Comparison of ENCODE assay signal across 1 cellular context in genomic region chr19:3556978-3557460, GRCh38.
TF ChIP-seq lines count a peak whose summit lies in the region.

No MANE protein-coding gene starts in this region.

TF ChIP-seq in HepG2, 621 proteins besides CTCF, POLR2A, EP300 and RAD21 (continued from another document and continues in another):
- no peak for TF ChIP-seq SIX1 (CRISPR knock-in tag; IDR thresholded peaks at IDR 0.05; ENCODE audit: borderline replicate concordance)
- TF ChIP-seq ZNF230 (CRISPR knock-in tag; IDR thresholded peaks at IDR 0.05): 0 out of 2 replicates have a peak, but pooled peaks have one; percentile 3
- TF ChIP-seq ZNF12 (CRISPR knock-in tag; IDR thresholded peaks at IDR 0.05): no peak
- TF ChIP-seq SP5 (CRISPR knock-in tag; IDR thresholded peaks at IDR 0.05; ENCODE audit: borderline replicate concordance, low read depth): no peak
- no peak for TF ChIP-seq RBAK (CRISPR knock-in tag; IDR thresholded peaks at IDR 0.05)
- TF ChIP-seq BATF2 (CRISPR knock-in tag; IDR thresholded peaks at IDR 0.05): no peak
- TF ChIP-seq ZNF691 (CRISPR knock-in tag; IDR thresholded peaks at IDR 0.05; ENCODE audit: borderline replicate concordance, low read depth): peak; percentile 34; the same call in 1 of the 2 replicates
- TF ChIP-seq FOSL2 (CRISPR knock-in tag; IDR thresholded peaks at IDR 0.05): peak; percentile 54; the same call in 1 of the 2 replicates
- TF ChIP-seq ZFP41 (CRISPR knock-in tag; IDR thresholded peaks at IDR 0.05; ENCODE audit: borderline replicate concordance): no peak
- TF ChIP-seq ZNF232 (CRISPR knock-in tag; IDR thresholded peaks at IDR 0.05; ENCODE audit: borderline replicate concordance): no peak
- TF ChIP-seq DPF2 (CRISPR knock-in tag; IDR thresholded peaks at IDR 0.05; ENCODE audit: borderline replicate concordance, low read depth): no peak
- TF ChIP-seq ZNF709 (CRISPR knock-in tag; IDR thresholded peaks at IDR 0.05): no peak
- no peak for TF ChIP-seq THYN1 (CRISPR knock-in tag; IDR thresholded peaks at IDR 0.05; ENCODE audit: borderline replicate concordance, low read depth)
- peak; percentile 50; the same call in 1 of the 2 replicates for TF ChIP-seq ZNF263 (CRISPR knock-in tag; IDR thresholded peaks at IDR 0.05)
- TF ChIP-seq KLF11 (CRISPR knock-in tag; IDR thresholded peaks at IDR 0.05): no peak
- no peak for TF ChIP-seq MLLT10 (CRISPR knock-in tag; IDR thresholded peaks at IDR 0.05)
- no peak for TF ChIP-seq KAT8 (CRISPR knock-in tag; IDR thresholded peaks at IDR 0.05)
- TF ChIP-seq EED (CRISPR knock-in tag; IDR thresholded peaks at IDR 0.05): 0 out of 2 replicates have a peak, but pooled peaks have one; percentile 51
- TF ChIP-seq ZNF3 (CRISPR knock-in tag; IDR thresholded peaks at IDR 0.05): no peak
- TF ChIP-seq LCORL (IDR thresholded peaks at IDR 0.05): no peak
- no peak for TF ChIP-seq LCORL (CRISPR knock-in tag; IDR thresholded peaks at IDR 0.05)
- no peak for TF ChIP-seq CCAR2 (optimal IDR thresholded peaks at IDR 0.05; ENCODE audit: low read depth, low read length)
- no peak for TF ChIP-seq ZNF333 (CRISPR knock-in tag; IDR thresholded peaks at IDR 0.05; ENCODE audit: borderline replicate concordance)
- no peak for TF ChIP-seq TRIM24 (CRISPR knock-in tag; IDR thresholded peaks at IDR 0.05)
- TF ChIP-seq KMT2A (CRISPR knock-in tag; IDR thresholded peaks at IDR 0.05): 0 out of 2 replicates have a peak, but pooled peaks have one; percentile 4
- TF ChIP-seq TCF12 (IDR thresholded peaks at IDR 0.05): no peak
- TF ChIP-seq TCF12 (CRISPR knock-in tag; IDR thresholded peaks at IDR 0.05): 0 out of 2 replicates have a peak, but pooled peaks have one; percentile 0
- no peak for TF ChIP-seq ZSCAN5A (CRISPR knock-in tag; IDR thresholded peaks at IDR 0.05; ENCODE audit: borderline replicate concordance)
- no peak for TF ChIP-seq SATB2 (CRISPR knock-in tag; IDR thresholded peaks at IDR 0.05)
- TF ChIP-seq RBM39 (IDR thresholded peaks at IDR 0.05; ENCODE audit: low read depth, low read length, poor library complexity, severe bottlenecking): no peak
- no peak for TF ChIP-seq ZNF136 (CRISPR knock-in tag; IDR thresholded peaks at IDR 0.05; ENCODE audit: low read depth)
- TF ChIP-seq ATF1 (CRISPR knock-in tag; IDR thresholded peaks at IDR 0.05): no peak
- no peak for TF ChIP-seq ZNF430 (CRISPR knock-in tag; IDR thresholded peaks at IDR 0.05)
- TF ChIP-seq YEATS2 (CRISPR knock-in tag; IDR thresholded peaks at IDR 0.05; ENCODE audit: borderline replicate concordance): no peak
- TF ChIP-seq REST (IDR thresholded peaks at IDR 0.05; ENCODE audit: borderline replicate concordance in 1 of 2, low read depth in 1 of 2, low read length in 2 of 2): peak in 1 of 2 experiments; percentile 22; a peak in 2 of 4 replicates
- TF ChIP-seq CBX2 (IDR thresholded peaks at IDR 0.05; ENCODE audit: low read depth, low read length): no peak
- no peak for TF ChIP-seq CBX2 (CRISPR knock-in tag; IDR thresholded peaks at IDR 0.05; ENCODE audit: low read depth)
- no peak for TF ChIP-seq ZNF83 (CRISPR knock-in tag; IDR thresholded peaks at IDR 0.05; ENCODE audit: borderline replicate concordance)
- TF ChIP-seq NBN (conservative IDR thresholded peaks at IDR 0.05): no peak
- TF ChIP-seq ZFP62 (CRISPR knock-in tag; IDR thresholded peaks at IDR 0.05): no peak
- no peak for TF ChIP-seq FOXP4 (CRISPR knock-in tag; IDR thresholded peaks at IDR 0.05)
- no peak for TF ChIP-seq FOSL1 (CRISPR knock-in tag; IDR thresholded peaks at IDR 0.05; ENCODE audit: borderline replicate concordance)
- TF ChIP-seq ZBTB21 (CRISPR knock-in tag; IDR thresholded peaks at IDR 0.05): no peak
- TF ChIP-seq HCFC1 (IDR thresholded peaks at IDR 0.05; ENCODE audit: low read depth, low read length): no peak
- no peak for TF ChIP-seq SCMH1 (CRISPR knock-in tag; IDR thresholded peaks at IDR 0.05; ENCODE audit: borderline replicate concordance)
- no peak for TF ChIP-seq ATAD3A (CRISPR knock-in tag; IDR thresholded peaks at IDR 0.05)
- TF ChIP-seq MXD1 (CRISPR knock-in tag; IDR thresholded peaks at IDR 0.05): no peak
- no peak for TF ChIP-seq GLI4 (CRISPR knock-in tag; IDR thresholded peaks at IDR 0.05; ENCODE audit: borderline replicate concordance)
- no peak for TF ChIP-seq ZNF619 (CRISPR knock-in tag; IDR thresholded peaks at IDR 0.05)
- TF ChIP-seq ZNF790 (CRISPR knock-in tag; IDR thresholded peaks at IDR 0.05; ENCODE audit: borderline replicate concordance): no peak
- TF ChIP-seq PBX3 (CRISPR knock-in tag; IDR thresholded peaks at IDR 0.05; ENCODE audit: borderline replicate concordance): no peak
- no peak for TF ChIP-seq SETDB1 (CRISPR knock-in tag; IDR thresholded peaks at IDR 0.05; ENCODE audit: borderline replicate concordance)
- no peak for TF ChIP-seq GTF2F1 (IDR thresholded peaks at IDR 0.05; ENCODE audit: low read length)
- TF ChIP-seq ZFP82 (CRISPR knock-in tag; IDR thresholded peaks at IDR 0.05; ENCODE audit: borderline replicate concordance): no peak
- TF ChIP-seq GPBP1L1 (CRISPR knock-in tag; IDR thresholded peaks at IDR 0.05): no peak
- no peak for TF ChIP-seq ATF4 (CRISPR knock-in tag; IDR thresholded peaks at IDR 0.05)
- no peak for TF ChIP-seq ZNF280D (CRISPR knock-in tag; IDR thresholded peaks at IDR 0.05)
- TF ChIP-seq MEIS1 (CRISPR knock-in tag; IDR thresholded peaks at IDR 0.05; ENCODE audit: borderline replicate concordance): 0 out of 2 replicates have a peak, but pooled peaks have one; percentile 18
- TF ChIP-seq MYC (CRISPR knock-in tag; IDR thresholded peaks at IDR 0.05; ENCODE audit: borderline replicate concordance): no peak
- peak; percentile 55; the same call in 1 of the 2 replicates for TF ChIP-seq HOXD1 (CRISPR knock-in tag; IDR thresholded peaks at IDR 0.05)
- no peak for TF ChIP-seq THAP11 (CRISPR knock-in tag; IDR thresholded peaks at IDR 0.05)
